ENCODE assay signal across 20 cellular contexts in the genomic region with DNA sequence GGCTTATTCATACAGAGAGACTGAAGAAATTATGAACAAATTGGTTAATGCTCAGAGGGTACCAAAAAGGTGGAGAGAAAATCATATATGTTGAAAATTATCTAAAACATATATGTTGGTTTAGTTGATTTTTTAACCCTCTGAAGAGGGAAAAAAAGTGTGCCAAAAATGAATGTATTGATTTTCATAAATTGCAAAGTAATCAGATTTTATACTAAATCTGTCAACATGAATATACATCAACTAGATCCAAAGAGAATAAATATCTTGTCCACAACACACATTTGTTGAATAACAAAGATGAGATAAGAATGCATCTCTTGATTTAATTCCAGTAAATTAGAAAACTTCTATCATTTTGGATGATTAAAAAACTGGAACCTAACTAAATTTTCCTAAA.
DNase-seq lines count a peak whose midpoint lies in the region; ATAC-seq, FAIRE-seq and TF ChIP-seq lines count a peak whose summit lies in the region.
"Had no signal": no experiment of that assay in that cellular context is flagged by ENCODE, and none has a peak within 500 bp of the region (broad histone marks: within the 10 kb centered on the region; RNA-seq: fewer than 3 reads in every experiment).

No MANE protein-coding gene starts in this region.

- no peak overlapping the region for H2BK12ac ChIP-seq in mesenchymal stem cell (ENCODE audit: low read length in 2 of 2)

- POLR2A ChIA-PET in A549 (lab: Yijun Ruan, JAX) (no interaction called here), IMR-90 (lab: Charles Lee; ENCODE audit: unreplicated experiment) (no interaction called here)

- no peaks in the 10 kb centered on the region for H4K20me1 ChIP-seq in IMR-90 (ENCODE audit: insufficient read depth, low read length)
- H4K20me1 ChIP-seq: BLaER1 treated with 17β-estradiol and CSF1 and Interleukin-3, amounts not matched to agents 10 nM and 100 nM had no signal

- H3K9me1 ChIP-seq in IMR-90 (ENCODE audit: insufficient read depth, low read length) = no peaks in the 10 kb centered on the region

- CTCF ChIA-PET in A549 (lab: Yijun Ruan, JAX) = no interaction called here
- CTCF ChIA-PET in IMR-90 (lab: Yijun Ruan, JAX) = no interaction called here

- H4K91ac ChIP-seq in IMR-90 (ENCODE audit: insufficient read depth, low read depth, low read length) (no peak overlapping the region), mesenchymal stem cell (ENCODE audit: low read length) (no peak overlapping the region)

- H2BK15ac ChIP-seq in IMR-90 (ENCODE audit: low read depth, low read length) (no peak overlapping the region), mesenchymal stem cell (ENCODE audit: low read depth, poor library complexity, severe bottlenecking) (no peak overlapping the region)

- H3K9ac ChIP-seq in IMR-90 (ENCODE audit: low read depth, low read length) (no peak overlapping the region), mesenchymal stem cell (ENCODE audit: low read length) (no peak overlapping the region)
- H3K9ac ChIP-seq: BLaER1 treated with 17β-estradiol and CSF1 and Interleukin-3, amounts not matched to agents 10 nM and 100 nM had no signal

- no peak for TF ChIP-seq CTCF in A549 (IDR thresholded peaks at IDR 0.05)
- TF ChIP-seq CTCF in IMR-90 (conservative IDR thresholded peaks at IDR 0.05; ENCODE audit: low read depth, low read length) = no peak

- H3K4me3 ChIP-seq in A549 = no peak overlapping the region
- H3K4me3 ChIP-seq in IMR-90 (ENCODE audit: insufficient read depth, low read depth, low read length) = no peak overlapping the region
- H3K4me3 ChIP-seq in small intestine (ENCODE audit: low read depth in 1 of 2, low read length in 2 of 2) = no peak overlapping the region
- H3K4me3 ChIP-seq in mesenchymal stem cell (ENCODE audit: insufficient read depth in 1 of 2, low read depth in 1 of 2, low read length in 2 of 2) = no peak overlapping the region
- H3K4me3 ChIP-seq: BLaER1 treated with 17β-estradiol and CSF1 and Interleukin-3, amounts not matched to agents 10 nM and 100 nM had no signal

- H3K18ac ChIP-seq in IMR-90 (ENCODE audit: low read depth, low read length) (no peak overlapping the region), mesenchymal stem cell (ENCODE audit: low read depth in 1 of 2, low read length in 2 of 2) (no peak overlapping the region)

- no peak overlapping the region for H2BK20ac ChIP-seq in IMR-90 (ENCODE audit: low read depth, low read length)

- TF ChIP-seq EP300 in A549 (IDR thresholded peaks at IDR 0.05) = no peak

- in situ Hi-C loops in IMR-90 (cut with MboI; ENCODE audit: low sequenced_read_pairs) = no loop called here

- H3K14ac ChIP-seq in IMR-90 (replicated peaks; ENCODE audit: low read depth, low read length) (no peak overlapping the region), mesenchymal stem cell (ENCODE audit: low read length in 2 of 2) (no peak overlapping the region)

- H3K23ac ChIP-seq in IMR-90 (ENCODE audit: low read depth, low read length) = no peak overlapping the region
- H3K23ac ChIP-seq in mesenchymal stem cell (ENCODE audit: low read length in 2 of 2) = no peak overlapping the region

- H3K4me2 ChIP-seq in A549 (no peak overlapping the region), IMR-90 (ENCODE audit: low read depth, low read length) (no peak overlapping the region), mesenchymal stem cell (ENCODE audit: low read length, poor library complexity, severe bottlenecking) (no peak overlapping the region)
- H3K4me2 ChIP-seq: BLaER1 treated with 17β-estradiol and CSF1 and Interleukin-3, amounts not matched to agents 10 nM and 100 nM had no signal

- H3K4me1 ChIP-seq in A549 = no peaks in the 10 kb centered on the region
- no peaks in the 10 kb centered on the region for H3K4me1 ChIP-seq in IMR-90 (ENCODE audit: control insufficient read depth, insufficient read depth, low read length)
- H3K4me1 ChIP-seq in small intestine (ENCODE audit: control insufficient read depth in 2 of 2, insufficient read depth in 1 of 2, low read depth in 1 of 2, low read length in 1 of 2) = no peaks in the 10 kb centered on the region
- no peaks in the 10 kb centered on the region for H3K4me1 ChIP-seq in mesenchymal stem cell (ENCODE audit: control insufficient read depth, insufficient read depth, low read depth, low read length)
- H3K4me1 ChIP-seq: BLaER1 treated with 17β-estradiol and CSF1 and Interleukin-3, amounts not matched to agents 10 nM and 100 nM; Caco-2 had no signal

- no peaks in the 10 kb centered on the region for H3K36me3 ChIP-seq in IMR-90 (ENCODE audit: control insufficient read depth, insufficient read depth, low read length)
- H3K36me3 ChIP-seq in small intestine (ENCODE audit: control insufficient read depth in 2 of 2, insufficient read depth in 2 of 2, low read length in 2 of 2) = no peaks in the 10 kb centered on the region
- H3K36me3 ChIP-seq in mesenchymal stem cell (ENCODE audit: control insufficient read depth in 1 of 2, insufficient read depth in 2 of 2, low read depth in 1 of 2, low read length in 2 of 2) = no peaks in the 10 kb centered on the region
- H3K36me3 ChIP-seq: BLaER1 treated with 17β-estradiol and CSF1 and Interleukin-3, amounts not matched to agents 10 nM and 100 nM had no signal

- TF ChIP-seq RAD21 in A549 (conservative IDR thresholded peaks at IDR 0.05 in 1 of 2, IDR thresholded peaks at IDR 0.05 in 1 of 2) (no peak), IMR-90 (IDR thresholded peaks at IDR 0.05; ENCODE audit: low read length) (no peak)

- no peak overlapping the region for H2AK5ac ChIP-seq in IMR-90 (ENCODE audit: low read depth, low read length)
- H2AK5ac ChIP-seq in mesenchymal stem cell (ENCODE audit: low read length, severe bottlenecking) = no peak overlapping the region

- no peak overlapping the region for H2BK5ac ChIP-seq in IMR-90 (ENCODE audit: low read depth, low read length, poor library complexity, severe bottlenecking)
- no peak overlapping the region for H2BK5ac ChIP-seq in mesenchymal stem cell (ENCODE audit: low read depth, low read length, poor library complexity, severe bottlenecking)

- no peak overlapping the region for H3K56ac ChIP-seq in IMR-90 (ENCODE audit: extremely low read depth, insufficient read depth, low read length)

- TF ChIP-seq POLR2A in A549 (IDR thresholded peaks at IDR 0.05; ENCODE audit: low read length) (no peak), IMR-90 (IDR thresholded peaks at IDR 0.05; ENCODE audit: low read depth, low read length) (no peak)

- H4K8ac ChIP-seq in IMR-90 (ENCODE audit: low read depth in 2 of 2, low read length in 2 of 2) = no peak overlapping the region
- no peak overlapping the region for H4K8ac ChIP-seq in mesenchymal stem cell (ENCODE audit: low read length)

- BruUV-seq in IMR-90 (replicated peaks; lab: Mats Ljungman, UMichigan) = no TSS peak

- no peaks in the 10 kb centered on the region for H3K79me1 ChIP-seq in IMR-90 (ENCODE audit: low read depth in 1 of 2, low read length in 2 of 2)
- H3K79me1 ChIP-seq in mesenchymal stem cell (replicated peaks; ENCODE audit: low read length, poor library complexity, severe bottlenecking) = no peaks in the 10 kb centered on the region

- no peak overlapping the region for H4K5ac ChIP-seq in IMR-90 (ENCODE audit: low read depth, low read length)

- H2BK120ac ChIP-seq in IMR-90 (ENCODE audit: low read depth, low read length) (no peak overlapping the region), mesenchymal stem cell (ENCODE audit: low read depth, low read length) (no peak overlapping the region)

- no peak for FAIRE-seq in A549 (lab: Jason Lieb, UNC)
- FAIRE-seq in small intestine (lab: Jason Lieb, UNC) = peak; percentile 33
- FAIRE-seq: A204.1, D721Med, G401.6, GM12891, GM19239 had no signal

- no peak for DNase-seq in A549 (ENCODE audit: low read depth in 1 of 2, low spot score in 1 of 2)
- no peak for DNase-seq in IMR-90
- no peak for DNase-seq in small intestine
- no peak for DNase-seq in Right ventricle myocardium inferior (ENCODE audit: missing footprints)
- DNase-seq in mesenchymal stem cell = no peak
- DNase-seq: 8988T; AML-193; Caco-2; Calu3; CD4-positive, alpha-beta T cell; CD8-positive, alpha-beta T cell; DMS79 treated with DMSO at 0.1 percent for 48 hours; GF-D8 had no signal

- H2AK9ac ChIP-seq in IMR-90 (replicated peaks; ENCODE audit: low read depth, low read length, poor library complexity) = no peak overlapping the region

- intact Hi-C loops in IMR-90 (cut with micrococcal nuclease) = no loop called here
- intact Hi-C loops in Right ventricle myocardium inferior (cut with DNase I) = no loop called here

- H3K9me3 ChIP-seq in A549 (no peaks in the 10 kb centered on the region), IMR-90 (ENCODE audit: control insufficient read depth, insufficient read depth, low read length) (peaks cover 1% of the 10 kb centered on the region; the same call in 1 of the 2 replicates), small intestine (ENCODE audit: control insufficient read depth, low read depth) (no peaks in the 10 kb centered on the region), mesenchymal stem cell (ENCODE audit: control insufficient read depth, low read length) (peaks cover 3% of the 10 kb centered on the region)
- H3K9me3 ChIP-seq: Caco-2 had no signal

- H3K27me3 ChIP-seq in IMR-90 (ENCODE audit: control insufficient read depth, insufficient read depth, low read length) (no peaks in the 10 kb centered on the region), small intestine (ENCODE audit: control insufficient read depth in 2 of 2, insufficient read depth in 2 of 2, low read length in 2 of 2) (no peaks in the 10 kb centered on the region), mesenchymal stem cell (ENCODE audit: control insufficient read depth in 1 of 2, insufficient read depth in 1 of 2, low read length in 2 of 2) (no peaks in the 10 kb centered on the region)
- H3K27me3 ChIP-seq: BLaER1 treated with 17β-estradiol and CSF1 and Interleukin-3, amounts not matched to agents 10 nM and 100 nM had no signal

- dilution Hi-C loops in IMR-90 (cut with HindIII; ENCODE audit: low sequenced_read_pairs, unreplicated experiment) = no loop called here

- H3K27ac ChIP-seq in A549 (no peak overlapping the region), IMR-90 (ENCODE audit: insufficient read depth, low read length) (no peak overlapping the region), small intestine (ENCODE audit: low read depth in 1 of 2, low read length in 1 of 2) (no peak overlapping the region), mesenchymal stem cell (ENCODE audit: low read length, poor library complexity, severe bottlenecking) (no peak overlapping the region)
- H3K27ac ChIP-seq: BLaER1 treated with 17β-estradiol and CSF1 and Interleukin-3, amounts not matched to agents 10 nM and 100 nM; C4-2B had no signal

- H3K4ac ChIP-seq in IMR-90 (ENCODE audit: low read depth, low read length) (no peak overlapping the region), mesenchymal stem cell (ENCODE audit: low read depth in 1 of 2, low read length in 2 of 2) (no peak overlapping the region)

- H2AFZ ChIP-seq in IMR-90 (replicated peaks; ENCODE audit: low read length, poor library complexity) (no peak overlapping the region), mesenchymal stem cell (ENCODE audit: low read depth, low read length) (no peak overlapping the region)

- ATAC-seq in A549 (no peak), IMR-90 (ENCODE audit: low read depth) (no peak), Right ventricle myocardium inferior (no peak)
- ATAC-seq: CD8-positive, alpha-beta T cell had no signal

TF ChIP-seq in A549, 52 proteins besides CTCF, POLR2A, EP300 and RAD21 (continues in another document):
- TF ChIP-seq MAFK (IDR thresholded peaks at IDR 0.05; ENCODE audit: partially characterized antibody) = peak; percentile 66

TF ChIP-seq in IMR-90, 13 proteins besides CTCF, POLR2A, EP300 and RAD21 (continues in another document):
- peak; percentile 70 for TF ChIP-seq MAFK (IDR thresholded peaks at IDR 0.05; ENCODE audit: low read depth, low read length)
